In genomic region chr11:22875869-22876473, GRCh38 we compare ENCODE assay signal across 8 cellular contexts. TPM values are rescaled to one million over a fixed set of nuclear protein-coding genes. Genes with fewer than 3 reads are reported as not detected.
DNase-seq lines count a peak whose midpoint lies in the region; FAIRE-seq and TF ChIP-seq lines count a peak whose summit lies in the region.

No MANE protein-coding gene starts in this region.

- no peak overlapping the region for H3K27ac ChIP-seq in fibroblast of lung (ENCODE audit: insufficient read depth, low read length)

- H3K36me3 ChIP-seq in fibroblast of lung (ENCODE audit: control insufficient read depth, insufficient read depth, low read length), result no peaks in the 10 kb centered on the region

- H3K9me3 ChIP-seq in fibroblast of lung (ENCODE audit: control insufficient read depth, insufficient read depth, low read depth, low read length), result no peaks in the 10 kb centered on the region

- H3K4me3 ChIP-seq in fibroblast of lung (replicated peaks in 1 of 4; ENCODE audit: control extremely low read depth in 1 of 4, insufficient read depth in 1 of 4, low read depth in 3 of 4, low read length in 4 of 4), result no peak overlapping the region

- H3K4me3 Mint-ChIP-seq in type B pancreatic cell, result no peak overlapping the region

- TF ChIP-seq POLR2A in H54 (IDR thresholded peaks at IDR 0.05; ENCODE audit: low read depth, low read length), result no peak

- H3K36me3 Mint-ChIP-seq in type B pancreatic cell, result no peaks in the 10 kb centered on the region

- no peaks in the 10 kb centered on the region for H3K79me2 ChIP-seq in fibroblast of lung (ENCODE audit: control insufficient read depth, insufficient read depth, low read length)

- H2AFZ ChIP-seq in fibroblast of lung (ENCODE audit: low read length), result no peak overlapping the region

- no peaks in the 10 kb centered on the region for H3K4me1 ChIP-seq in fibroblast of lung (ENCODE audit: control insufficient read depth, extremely low read depth, insufficient read depth, low read length)

- H3K4me1 Mint-ChIP-seq in type B pancreatic cell (ENCODE audit: unreplicated experiment), result peaks cover 4% of the 10 kb centered on the region

- TF ChIP-seq CTCF in fibroblast of lung (conservative IDR thresholded peaks at IDR 0.05 in 1 of 2, IDR thresholded peaks at IDR 0.05 in 1 of 2; ENCODE audit: low read depth in 1 of 2, low read length in 2 of 2) (peak; percentile 58 to 61), type B pancreatic cell (conservative IDR thresholded peaks at IDR 0.05) (peak; percentile 91)

- no peak overlapping the region for H3K9ac ChIP-seq in fibroblast of lung (ENCODE audit: insufficient read depth, low read length)

- peak; percentile 34 for DNase-seq in GM04503 (ENCODE audit: low read depth)
- DNase-seq in H54 (ENCODE audit: insufficient read length, low spot score), result peak; percentile 10
- peak; percentile 88 to 95 for DNase-seq in Kasumi-1 (lab: John Stamatoyannopoulos, UW)
- DNase-seq in OCI-M2 (lab: John Stamatoyannopoulos, UW; ENCODE audit: unreplicated experiment), result peak; percentile 3
- peak; percentile 60 for DNase-seq in activated T-cell treated with anti-CD3 and anti-CD28 coated beads for 4 hours
- DNase-seq in fibroblast of lung (ENCODE audit: low read depth in 2 of 2), result peak; percentile 75 to 88
- peak; percentile 67 for DNase-seq in non-pigmented ciliary epithelial cell (ENCODE audit: low read depth)
- no peak for DNase-seq in type B pancreatic cell (ENCODE audit: extremely low spot score, unreplicated experiment)

- H3K27me3 Mint-ChIP-seq in type B pancreatic cell, result no peaks in the 10 kb centered on the region

- no peaks in the 10 kb centered on the region for H4K20me1 ChIP-seq in fibroblast of lung (ENCODE audit: control insufficient read depth, extremely low read depth, insufficient read depth, low read length)

- FAIRE-seq in H54 (lab: Jason Lieb, UNC), result peak; percentile 89

- H3K4me2 ChIP-seq in fibroblast of lung (ENCODE audit: extremely low read depth, insufficient read depth, low read length), result no peak overlapping the region

- no peaks in the 10 kb centered on the region for H3K9me3 Mint-ChIP-seq in type B pancreatic cell

- no peaks in the 10 kb centered on the region for H3K27me3 ChIP-seq in fibroblast of lung (ENCODE audit: control insufficient read depth, insufficient read depth, low read length)

- no peak overlapping the region for H3K27ac Mint-ChIP-seq in type B pancreatic cell

RNA-seq across cellular contexts. Expression of gene CCDC179, which starts 15.7 kb away (rescaled TPM):
- total RNA-seq in fibroblast of lung (not detected in 2 replicates), type B pancreatic cell (ENCODE audit: low replicate concordance) (not detected in 2 replicates)
- not detected in 2 replicates for polyA plus RNA-seq in fibroblast of lung
- not detected in 2 replicates for polyA plus RNA-seq in fibroblast of lung (2012)
- not detected in 2 replicates for polyA minus RNA-seq in fibroblast of lung (ENCODE audit: low replicate concordance)

RNA-seq across cellular contexts. Expression of gene SVIP, which starts 46.4 kb away (rescaled TPM):
- 2.3 and 5.3 TPM in 2 replicates for total RNA-seq in fibroblast of lung
- 6.0 and 13.7 TPM in 2 replicates for polyA plus RNA-seq in fibroblast of lung
- polyA plus RNA-seq in fibroblast of lung (2012), result 12.1 and 27.6 TPM in 2 replicates
- 0.59 TPM in 2 replicates for polyA minus RNA-seq in fibroblast of lung (ENCODE audit: low replicate concordance)
- 26.5 and 30.1 TPM in 2 replicates for total RNA-seq in type B pancreatic cell (ENCODE audit: low replicate concordance)
